ENCODE assay signal across 1 cellular context in the genomic region with DNA sequence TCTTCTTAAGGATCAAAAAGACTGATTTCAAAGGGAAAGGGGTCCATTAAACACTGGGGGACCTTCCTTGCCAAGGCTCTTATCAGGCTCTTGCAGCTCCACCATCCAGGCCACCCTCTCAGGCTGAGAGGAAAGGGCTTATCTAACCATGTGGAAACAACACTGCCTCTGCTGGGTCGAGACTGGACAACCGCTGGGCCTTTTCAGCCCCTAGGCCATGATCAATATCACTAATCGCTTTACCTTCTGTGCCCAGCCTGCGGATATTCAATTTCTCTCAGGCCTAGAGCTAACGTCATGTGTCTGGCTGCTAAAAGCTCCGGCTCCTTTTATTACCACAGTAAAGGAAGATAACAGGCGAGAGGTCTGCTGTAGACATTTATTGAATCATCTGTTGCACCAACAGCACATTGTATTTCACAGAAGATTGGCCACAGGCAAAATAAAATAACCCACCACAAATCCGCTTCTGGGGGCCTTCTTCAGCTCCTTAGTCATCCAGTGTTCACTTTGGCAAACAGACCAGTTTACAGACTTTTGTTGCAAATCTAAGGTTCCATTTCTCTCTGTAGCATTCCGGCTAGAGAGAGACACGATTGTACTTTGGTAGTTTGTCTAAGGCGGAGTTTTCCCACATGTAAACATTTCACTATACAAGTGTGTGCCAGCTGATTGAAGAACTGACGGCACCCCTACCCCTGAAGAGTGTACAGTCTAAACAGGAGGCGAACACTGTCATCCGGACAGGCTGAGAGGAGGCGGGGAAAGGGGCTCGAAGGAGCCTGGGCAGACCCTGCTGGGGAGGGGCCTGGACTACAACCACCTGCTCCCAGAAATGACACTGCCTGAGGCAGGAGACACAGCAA.
TF ChIP-seq lines count a peak whose summit lies in the region.

No MANE protein-coding gene starts in this region.

TF ChIP-seq in K562, 482 proteins besides CTCF, POLR2A, EP300 and RAD21 (continued from another document and continues in another):
- TF ChIP-seq MYBL2 (IDR thresholded peaks at IDR 0.05; ENCODE audit: low read depth) (no peak), MYBL2 (CRISPR knock-in tag; IDR thresholded peaks at IDR 0.05; ENCODE audit: borderline replicate concordance) (no peak), NCOA6 (IDR thresholded peaks at IDR 0.05) (no peak), KDM1A (IDR thresholded peaks at IDR 0.05) (peak; percentile 90 to 93), SMAD3 (CRISPR knock-in tag; conservative IDR thresholded peaks at IDR 0.05) (peak; percentile 57; the same call in 1 of the 2 replicates), MAFG (tag; conservative IDR thresholded peaks at IDR 0.05) (0 out of 2 replicates have a peak, but pooled peaks have one; percentile 22), XRCC4 (IDR thresholded peaks at IDR 0.05; ENCODE audit: extremely low read depth, insufficient read depth, insufficient read length) (no peak), NCOA1 (IDR thresholded peaks at IDR 0.05; ENCODE audit: low read depth) (peak; percentile 69; the same call in 1 of the 2 replicates), CREM (IDR thresholded peaks at IDR 0.05; ENCODE audit: low read depth) (peak; percentile 74), ZFPM2 (CRISPR knock-in tag; IDR thresholded peaks at IDR 0.05) (no peak), ZNF282 (CRISPR knock-in tag; IDR thresholded peaks at IDR 0.05) (no peak), DACH1 (IDR thresholded peaks at IDR 0.05; ENCODE audit: partially characterized antibody) (peak; percentile 63), L3MBTL2 (IDR thresholded peaks at IDR 0.05) (peak; percentile 87), SMAD4 (CRISPR knock-in tag; conservative IDR thresholded peaks at IDR 0.05) (peak; percentile 93), RBM15 (IDR thresholded peaks at IDR 0.05; ENCODE audit: insufficient read depth, low read length) (no peak), ZNF75A (CRISPR knock-in tag; IDR thresholded peaks at IDR 0.05) (no peak), BRF1 (IDR thresholded peaks at IDR 0.05; ENCODE audit: borderline replicate concordance, extremely low read depth, insufficient read length) (no peak), SAP30 (IDR thresholded peaks at IDR 0.05; ENCODE audit: borderline replicate concordance, insufficient read depth, low read depth, low read length, poor library complexity, severe bottlenecking) (no peak), COPS2 (conservative IDR thresholded peaks at IDR 0.05) (no peak), FOXJ2 (tag; IDR thresholded peaks at IDR 0.05) (peak; percentile 51; the same call in 1 of the 2 replicates), ARID3A (IDR thresholded peaks at IDR 0.05; ENCODE audit: borderline replicate concordance, low read depth, low read length) (0 out of 2 replicates have a peak, but pooled peaks have one; percentile 61), HES1 (IDR thresholded peaks at IDR 0.05; ENCODE audit: low read depth) (no peak)
- TF ChIP-seq, protein P1, sequence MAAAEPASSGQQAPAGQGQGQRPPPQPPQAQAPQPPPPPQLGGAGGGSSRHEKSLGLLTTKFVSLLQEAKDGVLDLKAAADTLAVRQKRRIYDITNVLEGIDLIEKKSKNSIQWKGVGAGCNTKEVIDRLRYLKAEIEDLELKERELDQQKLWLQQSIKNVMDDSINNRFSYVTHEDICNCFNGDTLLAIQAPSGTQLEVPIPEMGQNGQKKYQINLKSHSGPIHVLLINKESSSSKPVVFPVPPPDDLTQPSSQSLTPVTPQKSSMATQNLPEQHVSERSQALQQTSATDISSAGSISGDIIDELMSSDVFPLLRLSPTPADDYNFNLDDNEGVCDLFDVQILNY (CRISPR knock-in tag; IDR thresholded peaks at IDR 0.05) = no peak
- TF ChIP-seq, protein P2, sequence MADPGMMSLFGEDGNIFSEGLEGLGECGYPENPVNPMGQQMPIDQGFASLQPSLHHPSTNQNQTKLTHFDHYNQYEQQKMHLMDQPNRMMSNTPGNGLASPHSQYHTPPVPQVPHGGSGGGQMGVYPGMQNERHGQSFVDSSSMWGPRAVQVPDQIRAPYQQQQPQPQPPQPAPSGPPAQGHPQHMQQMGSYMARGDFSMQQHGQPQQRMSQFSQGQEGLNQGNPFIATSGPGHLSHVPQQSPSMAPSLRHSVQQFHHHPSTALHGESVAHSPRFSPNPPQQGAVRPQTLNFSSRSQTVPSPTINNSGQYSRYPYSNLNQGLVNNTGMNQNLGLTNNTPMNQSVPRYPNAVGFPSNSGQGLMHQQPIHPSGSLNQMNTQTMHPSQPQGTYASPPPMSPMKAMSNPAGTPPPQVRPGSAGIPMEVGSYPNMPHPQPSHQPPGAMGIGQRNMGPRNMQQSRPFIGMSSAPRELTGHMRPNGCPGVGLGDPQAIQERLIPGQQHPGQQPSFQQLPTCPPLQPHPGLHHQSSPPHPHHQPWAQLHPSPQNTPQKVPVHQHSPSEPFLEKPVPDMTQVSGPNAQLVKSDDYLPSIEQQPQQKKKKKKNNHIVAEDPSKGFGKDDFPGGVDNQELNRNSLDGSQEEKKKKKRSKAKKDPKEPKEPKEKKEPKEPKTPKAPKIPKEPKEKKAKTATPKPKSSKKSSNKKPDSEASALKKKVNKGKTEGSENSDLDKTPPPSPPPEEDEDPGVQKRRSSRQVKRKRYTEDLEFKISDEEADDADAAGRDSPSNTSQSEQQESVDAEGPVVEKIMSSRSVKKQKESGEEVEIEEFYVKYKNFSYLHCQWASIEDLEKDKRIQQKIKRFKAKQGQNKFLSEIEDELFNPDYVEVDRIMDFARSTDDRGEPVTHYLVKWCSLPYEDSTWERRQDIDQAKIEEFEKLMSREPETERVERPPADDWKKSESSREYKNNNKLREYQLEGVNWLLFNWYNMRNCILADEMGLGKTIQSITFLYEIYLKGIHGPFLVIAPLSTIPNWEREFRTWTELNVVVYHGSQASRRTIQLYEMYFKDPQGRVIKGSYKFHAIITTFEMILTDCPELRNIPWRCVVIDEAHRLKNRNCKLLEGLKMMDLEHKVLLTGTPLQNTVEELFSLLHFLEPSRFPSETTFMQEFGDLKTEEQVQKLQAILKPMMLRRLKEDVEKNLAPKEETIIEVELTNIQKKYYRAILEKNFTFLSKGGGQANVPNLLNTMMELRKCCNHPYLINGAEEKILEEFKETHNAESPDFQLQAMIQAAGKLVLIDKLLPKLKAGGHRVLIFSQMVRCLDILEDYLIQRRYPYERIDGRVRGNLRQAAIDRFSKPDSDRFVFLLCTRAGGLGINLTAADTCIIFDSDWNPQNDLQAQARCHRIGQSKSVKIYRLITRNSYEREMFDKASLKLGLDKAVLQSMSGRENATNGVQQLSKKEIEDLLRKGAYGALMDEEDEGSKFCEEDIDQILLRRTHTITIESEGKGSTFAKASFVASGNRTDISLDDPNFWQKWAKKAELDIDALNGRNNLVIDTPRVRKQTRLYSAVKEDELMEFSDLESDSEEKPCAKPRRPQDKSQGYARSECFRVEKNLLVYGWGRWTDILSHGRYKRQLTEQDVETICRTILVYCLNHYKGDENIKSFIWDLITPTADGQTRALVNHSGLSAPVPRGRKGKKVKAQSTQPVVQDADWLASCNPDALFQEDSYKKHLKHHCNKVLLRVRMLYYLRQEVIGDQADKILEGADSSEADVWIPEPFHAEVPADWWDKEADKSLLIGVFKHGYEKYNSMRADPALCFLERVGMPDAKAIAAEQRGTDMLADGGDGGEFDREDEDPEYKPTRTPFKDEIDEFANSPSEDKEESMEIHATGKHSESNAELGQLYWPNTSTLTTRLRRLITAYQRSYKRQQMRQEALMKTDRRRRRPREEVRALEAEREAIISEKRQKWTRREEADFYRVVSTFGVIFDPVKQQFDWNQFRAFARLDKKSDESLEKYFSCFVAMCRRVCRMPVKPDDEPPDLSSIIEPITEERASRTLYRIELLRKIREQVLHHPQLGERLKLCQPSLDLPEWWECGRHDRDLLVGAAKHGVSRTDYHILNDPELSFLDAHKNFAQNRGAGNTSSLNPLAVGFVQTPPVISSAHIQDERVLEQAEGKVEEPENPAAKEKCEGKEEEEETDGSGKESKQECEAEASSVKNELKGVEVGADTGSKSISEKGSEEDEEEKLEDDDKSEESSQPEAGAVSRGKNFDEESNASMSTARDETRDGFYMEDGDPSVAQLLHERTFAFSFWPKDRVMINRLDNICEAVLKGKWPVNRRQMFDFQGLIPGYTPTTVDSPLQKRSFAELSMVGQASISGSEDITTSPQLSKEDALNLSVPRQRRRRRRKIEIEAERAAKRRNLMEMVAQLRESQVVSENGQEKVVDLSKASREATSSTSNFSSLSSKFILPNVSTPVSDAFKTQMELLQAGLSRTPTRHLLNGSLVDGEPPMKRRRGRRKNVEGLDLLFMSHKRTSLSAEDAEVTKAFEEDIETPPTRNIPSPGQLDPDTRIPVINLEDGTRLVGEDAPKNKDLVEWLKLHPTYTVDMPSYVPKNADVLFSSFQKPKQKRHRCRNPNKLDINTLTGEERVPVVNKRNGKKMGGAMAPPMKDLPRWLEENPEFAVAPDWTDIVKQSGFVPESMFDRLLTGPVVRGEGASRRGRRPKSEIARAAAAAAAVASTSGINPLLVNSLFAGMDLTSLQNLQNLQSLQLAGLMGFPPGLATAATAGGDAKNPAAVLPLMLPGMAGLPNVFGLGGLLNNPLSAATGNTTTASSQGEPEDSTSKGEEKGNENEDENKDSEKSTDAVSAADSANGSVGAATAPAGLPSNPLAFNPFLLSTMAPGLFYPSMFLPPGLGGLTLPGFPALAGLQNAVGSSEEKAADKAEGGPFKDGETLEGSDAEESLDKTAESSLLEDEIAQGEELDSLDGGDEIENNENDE (IDR thresholded peaks at IDR 0.05; ENCODE audit: low read depth, low read length) = no peak
- TF ChIP-seq, protein P3, sequence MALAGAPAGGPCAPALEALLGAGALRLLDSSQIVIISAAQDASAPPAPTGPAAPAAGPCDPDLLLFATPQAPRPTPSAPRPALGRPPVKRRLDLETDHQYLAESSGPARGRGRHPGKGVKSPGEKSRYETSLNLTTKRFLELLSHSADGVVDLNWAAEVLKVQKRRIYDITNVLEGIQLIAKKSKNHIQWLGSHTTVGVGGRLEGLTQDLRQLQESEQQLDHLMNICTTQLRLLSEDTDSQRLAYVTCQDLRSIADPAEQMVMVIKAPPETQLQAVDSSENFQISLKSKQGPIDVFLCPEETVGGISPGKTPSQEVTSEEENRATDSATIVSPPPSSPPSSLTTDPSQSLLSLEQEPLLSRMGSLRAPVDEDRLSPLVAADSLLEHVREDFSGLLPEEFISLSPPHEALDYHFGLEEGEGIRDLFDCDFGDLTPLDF (CRISPR knock-in tag; IDR thresholded peaks at IDR 0.05) = peak; percentile 33; the same call in 1 of the 2 replicates
- TF ChIP-seq, protein P4, sequence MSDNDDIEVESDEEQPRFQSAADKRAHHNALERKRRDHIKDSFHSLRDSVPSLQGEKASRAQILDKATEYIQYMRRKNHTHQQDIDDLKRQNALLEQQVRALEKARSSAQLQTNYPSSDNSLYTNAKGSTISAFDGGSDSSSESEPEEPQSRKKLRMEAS (CRISPR knock-in tag; IDR thresholded peaks at IDR 0.05) = peak; percentile 39; the same call in 1 of the 2 replicates
- TF ChIP-seq, protein P5, sequence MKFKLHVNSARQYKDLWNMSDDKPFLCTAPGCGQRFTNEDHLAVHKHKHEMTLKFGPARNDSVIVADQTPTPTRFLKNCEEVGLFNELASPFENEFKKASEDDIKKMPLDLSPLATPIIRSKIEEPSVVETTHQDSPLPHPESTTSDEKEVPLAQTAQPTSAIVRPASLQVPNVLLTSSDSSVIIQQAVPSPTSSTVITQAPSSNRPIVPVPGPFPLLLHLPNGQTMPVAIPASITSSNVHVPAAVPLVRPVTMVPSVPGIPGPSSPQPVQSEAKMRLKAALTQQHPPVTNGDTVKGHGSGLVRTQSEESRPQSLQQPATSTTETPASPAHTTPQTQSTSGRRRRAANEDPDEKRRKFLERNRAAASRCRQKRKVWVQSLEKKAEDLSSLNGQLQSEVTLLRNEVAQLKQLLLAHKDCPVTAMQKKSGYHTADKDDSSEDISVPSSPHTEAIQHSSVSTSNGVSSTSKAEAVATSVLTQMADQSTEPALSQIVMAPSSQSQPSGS (CRISPR knock-in tag; IDR thresholded peaks at IDR 0.05) = no peak
- TF ChIP-seq, protein P6, sequence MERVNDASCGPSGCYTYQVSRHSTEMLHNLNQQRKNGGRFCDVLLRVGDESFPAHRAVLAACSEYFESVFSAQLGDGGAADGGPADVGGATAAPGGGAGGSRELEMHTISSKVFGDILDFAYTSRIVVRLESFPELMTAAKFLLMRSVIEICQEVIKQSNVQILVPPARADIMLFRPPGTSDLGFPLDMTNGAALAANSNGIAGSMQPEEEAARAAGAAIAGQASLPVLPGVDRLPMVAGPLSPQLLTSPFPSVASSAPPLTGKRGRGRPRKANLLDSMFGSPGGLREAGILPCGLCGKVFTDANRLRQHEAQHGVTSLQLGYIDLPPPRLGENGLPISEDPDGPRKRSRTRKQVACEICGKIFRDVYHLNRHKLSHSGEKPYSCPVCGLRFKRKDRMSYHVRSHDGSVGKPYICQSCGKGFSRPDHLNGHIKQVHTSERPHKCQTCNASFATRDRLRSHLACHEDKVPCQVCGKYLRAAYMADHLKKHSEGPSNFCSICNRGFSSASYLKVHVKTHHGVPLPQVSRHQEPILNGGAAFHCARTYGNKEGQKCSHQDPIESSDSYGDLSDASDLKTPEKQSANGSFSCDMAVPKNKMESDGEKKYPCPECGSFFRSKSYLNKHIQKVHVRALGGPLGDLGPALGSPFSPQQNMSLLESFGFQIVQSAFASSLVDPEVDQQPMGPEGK (CRISPR knock-in tag; IDR thresholded peaks at IDR 0.05; ENCODE audit: borderline replicate concordance) = 0 out of 2 replicates have a peak, but pooled peaks have one; percentile 43
